In the genomic region with DNA sequence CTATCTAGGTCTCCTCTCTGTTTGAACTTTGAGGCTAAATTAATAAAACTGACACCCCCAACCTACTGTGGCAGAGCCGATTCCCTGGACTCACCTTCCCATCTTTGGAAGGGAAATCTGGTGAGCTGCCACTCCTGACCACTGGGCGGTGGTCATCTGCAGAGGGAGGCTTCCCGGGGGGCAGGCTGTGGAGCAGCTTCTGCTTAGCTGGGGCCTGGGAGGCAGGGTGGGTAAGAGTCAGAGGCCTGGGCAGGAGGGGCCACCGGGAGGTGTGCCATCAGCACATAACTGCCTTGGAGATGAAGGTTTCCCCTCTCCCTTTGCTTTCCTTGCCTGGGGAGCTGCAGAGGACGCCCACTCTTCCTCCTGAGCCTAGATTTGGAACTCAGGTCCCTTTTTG, we compare ENCODE assay signal across 14 cellular contexts. TPM values are rescaled to one million over a fixed set of nuclear protein-coding genes. Genes with fewer than 3 reads are reported as not detected.
A peak's percentile ranks its signal among the peaks of the same experiment; 100 is the strongest.
DNase-seq lines count a peak whose midpoint lies in the region; ATAC-seq, FAIRE-seq and TF ChIP-seq lines count a peak whose summit lies in the region.
"Had no signal": no experiment of that assay in that cellular context is flagged by ENCODE, and none has a peak within 500 bp of the region (broad histone marks: within the 10 kb centered on the region; RNA-seq: fewer than 3 reads in every experiment).

No MANE protein-coding gene starts in this region.

- DNase-seq in NCI-H82 (lab: John Stamatoyannopoulos, UW) (peak; percentile 42), NCI-H82 treated with DMSO at 0.1 percent for 48 hours (lab: John Stamatoyannopoulos, UW; ENCODE audit: unreplicated experiment) (no peak), NCI-H69 (lab: John Stamatoyannopoulos, UW) (peak; percentile 27), fibroblast of mammary gland (ENCODE audit: low read depth) (no peak), sciatic nerve (ENCODE audit: low spot score) (peak; percentile 21), GM12892 (ENCODE audit: insufficient read length) (no peak), foreskin melanocyte (no peak), Ammon's horn (ENCODE audit: low spot score) (no peak)
- DNase-seq: activated T-cell treated with anti-CD3 and anti-CD28 coated beads for 4 hours, erythroblast, NCI-H226 had no signal

- intact Hi-C loops in sciatic nerve (cut with DNase I) = loop anchor here (5.0 kb wide), 1 partner anchor 214 kb away; no protein-coding TSS in a partner anchor

- H3K4me3 ChIP-seq in fibroblast of mammary gland (ENCODE audit: control insufficient read depth, low read depth, low read length) = no peak overlapping the region
- H3K4me3 ChIP-seq: skin epidermis had no signal

- no peak for TF ChIP-seq POLR2A in GM12892 (IDR thresholded peaks at IDR 0.05; ENCODE audit: low read depth, low read length)

- ATAC-seq in sciatic nerve = no peak

- no peak for FAIRE-seq in GM12892 (lab: Jason Lieb, UNC)
- FAIRE-seq: A204.1, TTC549 had no signal

- TF ChIP-seq CTCF in fibroblast of mammary gland (conservative IDR thresholded peaks at IDR 0.05; ENCODE audit: control insufficient read depth, insufficient read depth, low read depth, low read length) = peak; percentile 5

RNA-seq across cellular contexts. Expression of a gene that starts 2.3 kb away (rescaled TPM):
- 0.67 TPM for total RNA-seq in sciatic nerve
- not detected for polyA plus RNA-seq in GM12892 (2012; ENCODE audit: missing spikeins)

RNA-seq across cellular contexts. Expression of a gene that starts 33.0 kb away (rescaled TPM):
- total RNA-seq in sciatic nerve = 46.5 TPM
- polyA plus RNA-seq in GM12892 (2012; ENCODE audit: missing spikeins) = 16.2 TPM

Comparison
In these comparisons a context has a peak if more than half of its experiments do, and no peak if none do; other contexts are left out.
1. DNase-seq: peak in NCI-H82 (single experiment), NCI-H69 (single experiment) and sciatic nerve (single experiment); none in NCI-H82 treated with DMSO at 0.1 percent for 48 hours (single experiment), fibroblast of mammary gland (single experiment), GM12892 (single experiment), foreskin melanocyte (single experiment) and Ammon's horn (single experiment).